35 cellular contexts compared by ENCODE assay signal in genomic region chr1:63943393-63943792, GRCh38.
"Had no signal": no experiment of that assay in that cellular context is flagged by ENCODE, and none has a peak within 500 bp of the region (broad histone marks: within the 10 kb centered on the region; RNA-seq: fewer than 3 reads in every experiment).

No MANE protein-coding gene starts in this region.

- H3K4me1 Mint-ChIP-seq: activated CD4-positive, alpha-beta T cell treated with anti-CD3 and anti-CD28 coated beads, Interleukin-2, amount 10 ng/mL, durations not matched to agents 24 days and 14 days; activated naive CD4-positive, alpha-beta T cell treated with anti-CD3 and anti-CD28 coated beads, Interleukin-2, amount 50 U/mL, for 24 hours; activated naive CD8-positive, alpha-beta T cell treated with anti-CD3 and anti-CD28 coated beads, Interleukin-2, amount 10 ng/mL, durations not matched to agents 7 days and 5 days; activated T-helper 17 cell treated with anti-CD3 and anti-CD28 coated beads, Interleukin-2, amount 50 U/mL, for 72 hours had no signal

- H3K36me3 Mint-ChIP-seq: activated naive CD4-positive, alpha-beta T cell treated with anti-CD3 and anti-CD28 coated beads, Interleukin-2, amount 50 U/mL, for 24 hours; activated naive CD8-positive, alpha-beta T cell treated with anti-CD3 and anti-CD28 coated beads, Interleukin-2, amount 10 ng/mL, durations not matched to agents 7 days and 5 days had no signal

- H3K4me3 Mint-ChIP-seq: activated CD4-positive, alpha-beta T cell treated with anti-CD3 and anti-CD28 coated beads, Interleukin-2, amount 10 ng/mL, durations not matched to agents 24 days and 14 days; activated CD8-positive, alpha-beta T cell treated with anti-CD3 and anti-CD28 coated beads for 36 hours; activated naive CD4-positive, alpha-beta T cell treated with anti-CD3 and anti-CD28 coated beads, Interleukin-2, amount 50 U/mL, for 24 hours; activated naive CD8-positive, alpha-beta T cell treated with anti-CD3 and anti-CD28 coated beads, Interleukin-2, amount 10 ng/mL, durations not matched to agents 7 days and 5 days; activated T-cell treated with anti-CD3 and anti-CD28 coated beads, Interleukin-2, amount 50 U/mL, for 72 hours; activated T-helper 17 cell treated with anti-CD3 and anti-CD28 coated beads, Interleukin-2, amount 50 U/mL, for 72 hours had no signal

- H3K9me3 Mint-ChIP-seq: activated CD4-positive, alpha-beta T cell treated with anti-CD3 and anti-CD28 coated beads, Interleukin-2, amount 10 ng/mL, durations not matched to agents 24 days and 14 days; activated CD8-positive, alpha-beta T cell treated with anti-CD3 and anti-CD28 coated beads for 36 hours; activated naive CD4-positive, alpha-beta T cell treated with anti-CD3 and anti-CD28 coated beads, Interleukin-2, amount 50 U/mL, for 24 hours; activated naive CD8-positive, alpha-beta T cell treated with anti-CD3 and anti-CD28 coated beads, Interleukin-2, amount 10 ng/mL, durations not matched to agents 7 days and 5 days; activated T-cell treated with anti-CD3 and anti-CD28 coated beads, Interleukin-2, amount 50 U/mL, for 72 hours; activated T-helper 17 cell treated with anti-CD3 and anti-CD28 coated beads, Interleukin-2, amount 50 U/mL, for 72 hours had no signal

- H3K4me1 ChIP-seq: Peyer's patch, SJSA1 had no signal

- H3K27ac ChIP-seq: ascending aorta, cardiac muscle cell, Peyer's patch, SJSA1, VCaP had no signal

- H3K27me3 ChIP-seq: ascending aorta, cardiac muscle cell, Peyer's patch, SJSA1 had no signal

- DNase-seq: activated CD4-positive, alpha-beta T cell treated with anti-CD3 and anti-CD28 coated beads for 1 hour; activated CD4-positive, alpha-beta T cell treated with anti-CD3 and anti-CD28 coated beads, Interleukin-2, amount 10 ng/mL, durations not matched to agents 24 days and 14 days; activated CD4-positive, alpha-beta T cell treated with anti-CD3 and anti-CD28 coated beads, Interleukin-2, amount 50 U/mL, for 4 hours; activated CD4-positive, CD25-positive, alpha-beta regulatory T cell; activated CD8-positive, alpha-beta T cell treated with anti-CD3 and anti-CD28 coated beads for 36 hours; activated effector memory CD4-positive, alpha-beta T cell treated with anti-CD3 and anti-CD28 coated beads, Interleukin-2, amount 50 U/mL, for 16 hours; activated naive CD4-positive, alpha-beta T cell treated with Interleukin-2 at 50 U/mL for 16 hours; activated naive CD8-positive, alpha-beta T cell treated with anti-CD3 and anti-CD28 coated beads, Interleukin-2, amount 10 ng/mL, durations not matched to agents 7 days and 5 days; activated T-cell treated with anti-CD3 and anti-CD28 coated beads, Interleukin-2, amount 50 U/mL, for 1 hour; activated T-cell treated with anti-CD3 and anti-CD28 coated beads, Interleukin-2, amount 50 U/mL, for 72 hours; amygdala; Karpas-422; KBM-7; NCI-H1105; NCI-H1417 treated with DMSO at 0.1 percent for 48 hours; NCI-H187 treated with DMSO at 0.1 percent for 48 hours; NCI-H2081; NCI-H226; NCI-H446 treated with DMSO at 0.1 percent for 48 hours; NCI-H524 treated with DMSO at 0.1 percent for 48 hours; NK-92 treated with Interleukin-12 subunit alpha and Interleukin-12 subunit beta, amount 100 ng/mL, for 24 hours; PC-3; Peyer's patch; RPMI8226; SHP77 treated with DMSO at 0.1 percent for 48 hours; SW 1271; T-helper 1 cell; T-helper 2 cell; T-helper 9 cell had no signal

- H3K27ac Mint-ChIP-seq: activated CD4-positive, alpha-beta T cell treated with anti-CD3 and anti-CD28 coated beads, Interleukin-2, amount 10 ng/mL, durations not matched to agents 24 days and 14 days; activated CD8-positive, alpha-beta T cell treated with anti-CD3 and anti-CD28 coated beads for 36 hours; activated naive CD4-positive, alpha-beta T cell treated with anti-CD3 and anti-CD28 coated beads, Interleukin-2, amount 50 U/mL, for 24 hours; activated naive CD8-positive, alpha-beta T cell treated with anti-CD3 and anti-CD28 coated beads, Interleukin-2, amount 10 ng/mL, durations not matched to agents 7 days and 5 days; activated T-cell treated with anti-CD3 and anti-CD28 coated beads, Interleukin-2, amount 50 U/mL, for 72 hours; activated T-helper 17 cell treated with anti-CD3 and anti-CD28 coated beads, Interleukin-2, amount 50 U/mL, for 72 hours had no signal

- H3K4me3 ChIP-seq: ascending aorta, cardiac muscle cell, Peyer's patch, SJSA1 had no signal

- H3K36me3 ChIP-seq: ascending aorta, cardiac muscle cell, Peyer's patch, SJSA1 had no signal

- H3K9me3 ChIP-seq: ascending aorta, Peyer's patch, SJSA1 had no signal

- ATAC-seq: activated CD8-positive, alpha-beta T cell treated with anti-CD3 and anti-CD28 coated beads for 36 hours; activated T-cell treated with anti-CD3 and anti-CD28 coated beads, Interleukin-2, amount 50 U/mL, for 72 hours; activated T-helper 17 cell treated with anti-CD3 and anti-CD28 coated beads, Interleukin-2, amount 50 U/mL, for 72 hours; PC-3 had no signal
